ENCODE assay signal across 26 cellular contexts in the genomic region with DNA sequence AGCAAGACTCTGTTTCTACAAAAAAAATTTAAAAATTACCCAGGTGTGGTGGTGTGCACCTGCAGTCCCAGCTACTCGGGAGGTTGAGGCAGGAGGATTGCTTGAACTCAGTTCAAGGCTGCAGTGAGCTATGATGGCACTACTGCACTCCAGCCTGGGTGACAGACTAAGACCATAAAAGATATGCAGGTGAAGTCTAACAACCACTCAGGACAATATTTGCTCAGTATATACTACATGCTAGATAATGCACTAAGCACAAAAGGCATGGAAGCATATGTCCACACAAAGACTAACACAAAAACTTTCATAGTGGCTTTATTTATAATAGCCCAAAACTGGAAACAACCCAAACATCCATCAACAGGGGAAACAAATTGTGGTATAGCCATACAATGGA.
"Had no signal": no experiment of that assay in that cellular context is flagged by ENCODE, and none has a peak within 500 bp of the region (broad histone marks: within the 10 kb centered on the region; RNA-seq: fewer than 3 reads in every experiment).

No MANE protein-coding gene starts in this region.

- H3K4me1 ChIP-seq: breast epithelium, neural progenitor cell, right lobe of liver had no signal

- H3K9me3 ChIP-seq: breast epithelium, left lung, right lobe of liver, transverse colon, uterus had no signal

- H3K4me1 Mint-ChIP-seq: activated CD4-positive, alpha-beta T cell treated with anti-CD3 and anti-CD28 coated beads, Interleukin-2, amount 10 ng/mL, durations not matched to agents 24 days and 14 days; neural progenitor cell had no signal

- H3K36me3 ChIP-seq: breast epithelium, left lung, neural progenitor cell, right lobe of liver, transverse colon, uterus had no signal

- H3K79me2 ChIP-seq: hepatocyte had no signal

- H3K27ac Mint-ChIP-seq: activated CD4-positive, alpha-beta memory T cell treated with anti-CD3 and anti-CD28 coated beads, Interleukin-2, amount 10 ng/mL, durations not matched to agents 7 days and 5 days; activated CD4-positive, alpha-beta T cell treated with anti-CD3 and anti-CD28 coated beads, Interleukin-2, amount 10 ng/mL, durations not matched to agents 24 days and 14 days; activated naive CD4-positive, alpha-beta T cell treated with anti-CD3 and anti-CD28 coated beads for 36 hours; activated naive CD8-positive, alpha-beta T cell treated with anti-CD3 and anti-CD28 coated beads, Interleukin-2, amount 10 ng/mL, durations not matched to agents 7 days and 5 days; activated T-cell treated with anti-CD3 and anti-CD28 coated beads, Interleukin-2, amount 50 U/mL, for 72 hours; immature natural killer cell; neural progenitor cell; stimulated activated effector memory CD8-positive, alpha-beta T cell treated with anti-CD3 and anti-CD28 coated beads, Interleukin-12 subunit alpha, Interleukin-12 subunit beta, amount 100 ng/mL, for 72 hours; stimulated activated naive CD8-positive, alpha-beta T cell treated with anti-CD3 and anti-CD28 coated beads, Interleukin-15, amount 100 ng/mL, for 72 hours had no signal

- H3K4me2 ChIP-seq: hepatocyte, neural progenitor cell had no signal

- DNase-seq: activated CD4-positive, alpha-beta memory T cell treated with anti-CD3 and anti-CD28 coated beads, Interleukin-2, amount 10 ng/mL, durations not matched to agents 7 days and 5 days; activated CD4-positive, alpha-beta T cell treated with anti-CD3 and anti-CD28 coated beads, Interleukin-2, amount 10 ng/mL, durations not matched to agents 24 days and 14 days; activated effector memory CD4-positive, alpha-beta T cell treated with Interleukin-2 at 50 U/mL for 16 hours; activated naive CD4-positive, alpha-beta T cell treated with anti-CD3 and anti-CD28 coated beads for 36 hours; activated naive CD8-positive, alpha-beta T cell treated with anti-CD3 and anti-CD28 coated beads, Interleukin-2, amount 10 ng/mL, durations not matched to agents 7 days and 5 days; activated T-cell treated with anti-CD3 and anti-CD28 coated beads, Interleukin-2, amount 50 U/mL, for 72 hours; amniotic stem cell; effector memory CD4-positive, alpha-beta T cell; glutamatergic neuron; immature natural killer cell; left lung; naive thymus-derived CD8-positive, alpha-beta T cell; posterior cingulate gyrus; right lobe of liver; stimulated activated CD4-positive, alpha-beta T cell treated with anti-CD3 and anti-CD28 coated beads, Interleukin-2, amount 100 ng/mL, for 24 hours; stimulated activated naive CD8-positive, alpha-beta T cell treated with anti-CD3 and anti-CD28 coated beads, Interleukin-15, amount 100 ng/mL, for 72 hours; transverse colon; uterus had no signal

- H3K4me3 Mint-ChIP-seq: activated CD4-positive, alpha-beta memory T cell treated with anti-CD3 and anti-CD28 coated beads, Interleukin-2, amount 10 ng/mL, durations not matched to agents 7 days and 5 days; activated CD4-positive, alpha-beta T cell treated with anti-CD3 and anti-CD28 coated beads, Interleukin-2, amount 10 ng/mL, durations not matched to agents 24 days and 14 days; activated naive CD4-positive, alpha-beta T cell treated with anti-CD3 and anti-CD28 coated beads for 36 hours; activated naive CD8-positive, alpha-beta T cell treated with anti-CD3 and anti-CD28 coated beads, Interleukin-2, amount 10 ng/mL, durations not matched to agents 7 days and 5 days; activated T-cell treated with anti-CD3 and anti-CD28 coated beads, Interleukin-2, amount 50 U/mL, for 72 hours; central memory CD8-positive, alpha-beta T cell; immature natural killer cell; naive thymus-derived CD8-positive, alpha-beta T cell; neural progenitor cell; stimulated activated effector memory CD8-positive, alpha-beta T cell treated with anti-CD3 and anti-CD28 coated beads, Interleukin-12 subunit alpha, Interleukin-12 subunit beta, amount 100 ng/mL, for 72 hours; stimulated activated naive CD8-positive, alpha-beta T cell treated with anti-CD3 and anti-CD28 coated beads, Interleukin-15, amount 100 ng/mL, for 72 hours had no signal

- ATAC-seq: activated T-cell treated with anti-CD3 and anti-CD28 coated beads, Interleukin-2, amount 50 U/mL, for 72 hours; esophagus mucosa; left lung; naive thymus-derived CD8-positive, alpha-beta T cell; right lobe of liver; stimulated activated effector memory CD8-positive, alpha-beta T cell treated with anti-CD3 and anti-CD28 coated beads, Interleukin-12 subunit alpha, Interleukin-12 subunit beta, amount 100 ng/mL, for 72 hours; stimulated activated naive CD8-positive, alpha-beta T cell treated with anti-CD3 and anti-CD28 coated beads, Interleukin-15, amount 100 ng/mL, for 72 hours had no signal

- H3K27me3 Mint-ChIP-seq: activated CD4-positive, alpha-beta memory T cell treated with anti-CD3 and anti-CD28 coated beads, Interleukin-2, amount 10 ng/mL, durations not matched to agents 7 days and 5 days; activated CD4-positive, alpha-beta T cell treated with anti-CD3 and anti-CD28 coated beads, Interleukin-2, amount 10 ng/mL, durations not matched to agents 24 days and 14 days; activated naive CD8-positive, alpha-beta T cell treated with anti-CD3 and anti-CD28 coated beads, Interleukin-2, amount 10 ng/mL, durations not matched to agents 7 days and 5 days; central memory CD8-positive, alpha-beta T cell; naive thymus-derived CD8-positive, alpha-beta T cell; stimulated activated naive CD8-positive, alpha-beta T cell treated with anti-CD3 and anti-CD28 coated beads, Interleukin-15, amount 100 ng/mL, for 72 hours had no signal

- H3K36me3 Mint-ChIP-seq: activated naive CD8-positive, alpha-beta T cell treated with anti-CD3 and anti-CD28 coated beads, Interleukin-2, amount 10 ng/mL, durations not matched to agents 7 days and 5 days; immature natural killer cell; naive thymus-derived CD8-positive, alpha-beta T cell; neural progenitor cell; stimulated activated effector memory CD8-positive, alpha-beta T cell treated with anti-CD3 and anti-CD28 coated beads, Interleukin-12 subunit alpha, Interleukin-12 subunit beta, amount 100 ng/mL, for 72 hours had no signal

- H2AFZ ChIP-seq: hepatocyte, neural progenitor cell had no signal

- H3K27ac ChIP-seq: breast epithelium, hepatocyte, left lung, neural progenitor cell, right lobe of liver, skin epidermis, transverse colon, uterus had no signal

- H3K9me3 Mint-ChIP-seq: activated CD4-positive, alpha-beta memory T cell treated with anti-CD3 and anti-CD28 coated beads, Interleukin-2, amount 10 ng/mL, durations not matched to agents 7 days and 5 days; activated CD4-positive, alpha-beta T cell treated with anti-CD3 and anti-CD28 coated beads, Interleukin-2, amount 10 ng/mL, durations not matched to agents 24 days and 14 days; activated naive CD4-positive, alpha-beta T cell treated with anti-CD3 and anti-CD28 coated beads for 36 hours; activated naive CD8-positive, alpha-beta T cell treated with anti-CD3 and anti-CD28 coated beads, Interleukin-2, amount 10 ng/mL, durations not matched to agents 7 days and 5 days; activated T-cell treated with anti-CD3 and anti-CD28 coated beads, Interleukin-2, amount 50 U/mL, for 72 hours; central memory CD8-positive, alpha-beta T cell; immature natural killer cell; naive thymus-derived CD8-positive, alpha-beta T cell; neural progenitor cell; stimulated activated effector memory CD8-positive, alpha-beta T cell treated with anti-CD3 and anti-CD28 coated beads, Interleukin-12 subunit alpha, Interleukin-12 subunit beta, amount 100 ng/mL, for 72 hours; stimulated activated naive CD8-positive, alpha-beta T cell treated with anti-CD3 and anti-CD28 coated beads, Interleukin-15, amount 100 ng/mL, for 72 hours had no signal

- H3K27me3 ChIP-seq: breast epithelium, hepatocyte, left lung, neural progenitor cell, right lobe of liver, transverse colon, uterus had no signal

- H3K4me3 ChIP-seq: breast epithelium, hepatocyte, left lung, lung, neural progenitor cell, right lobe of liver, skin epidermis, transverse colon, uterus had no signal
